9 cellular contexts compared by ENCODE assay signal in genomic region chr16:96935-97381, GRCh38. TPM values are rescaled to one million over a fixed set of nuclear protein-coding genes. Genes with fewer than 3 reads are reported as not detected.
DNase-seq lines count a peak whose midpoint lies in the region; TF ChIP-seq lines count a peak whose summit lies in the region.
"Had no signal": no experiment of that assay in that cellular context is flagged by ENCODE, and none has a peak within 500 bp of the region (broad histone marks: within the 10 kb centered on the region; RNA-seq: fewer than 3 reads in every experiment).

No MANE protein-coding gene starts in this region.

- H3K4me1 ChIP-seq in Karpas-422 (ENCODE audit: low read length): no peaks in the 10 kb centered on the region

- peak; percentile 91 for DNase-seq in COLO668 (lab: John Stamatoyannopoulos, UW; ENCODE audit: unreplicated experiment)
- peak; percentile 94 for DNase-seq in GM20000 (ENCODE audit: low spot score)
- DNase-seq in Karpas-422: peak; percentile 96
- peak; percentile 86 for DNase-seq in RKO (ENCODE audit: low spot score)
- peak; percentile 82 for DNase-seq in activated T-helper 1 cell treated with Interleukin-2 at 50 U/mL for 16 hours (ENCODE audit: low read depth)
- DNase-seq in fibroblast of mammary gland (ENCODE audit: low read depth): peak; percentile 88
- peak; percentile 83 for DNase-seq in neural crest cell (ENCODE audit: low read depth, low spot score)
- DNase-seq in superior temporal gyrus (ENCODE audit: extremely low spot score): peak; percentile 90

- H3K9ac ChIP-seq in Karpas-422 (ENCODE audit: low read length): no peak overlapping the region

- no peaks in the 10 kb centered on the region for H3K9me3 Mint-ChIP-seq in neural crest cell

- no peaks in the 10 kb centered on the region for H3K27me3 ChIP-seq in Karpas-422 (ENCODE audit: low read length)

- peak overlapping the region; percentile 62 for H3K27ac Mint-ChIP-seq in neural crest cell (ENCODE audit: unreplicated experiment)

- H2AFZ ChIP-seq in Karpas-422 (ENCODE audit: low read length): no peak overlapping the region

- no peaks in the 10 kb centered on the region for H3K36me3 Mint-ChIP-seq in neural crest cell (ENCODE audit: low read depth)

- no peak overlapping the region for H3K4me3 Mint-ChIP-seq in neural crest cell

- TF ChIP-seq CTCF in GM20000 (IDR thresholded peaks at IDR 0.05; ENCODE audit: extremely low read depth, missing control alignments): peak; percentile 100
- peak; percentile 97 for TF ChIP-seq CTCF in fibroblast of mammary gland (conservative IDR thresholded peaks at IDR 0.05; ENCODE audit: control insufficient read depth, insufficient read depth, low read depth, low read length)
- TF ChIP-seq CTCF in neural crest cell (conservative IDR thresholded peaks at IDR 0.05): peak; percentile 97

- no peaks in the 10 kb centered on the region for H3K27me3 Mint-ChIP-seq in neural crest cell (ENCODE audit: low read depth)

- no peak overlapping the region for H3K4me2 ChIP-seq in Karpas-422 (ENCODE audit: low read depth, low read length, poor library complexity, severe bottlenecking)

- no peaks in the 10 kb centered on the region for H3K9me2 ChIP-seq in Karpas-422 (replicated peaks; ENCODE audit: insufficient read depth, low read length)

- H3K36me3 ChIP-seq in Karpas-422 (ENCODE audit: insufficient read depth, low read length): no peaks in the 10 kb centered on the region

- peaks cover 20% of the 10 kb centered on the region for H3K4me1 Mint-ChIP-seq in neural crest cell

- H3K4me3 ChIP-seq in Karpas-422 (ENCODE audit: low read length) (no peak overlapping the region), fibroblast of mammary gland (ENCODE audit: control insufficient read depth, low read depth, low read length) (no peak overlapping the region)

- H3K27ac ChIP-seq in Karpas-422 (ENCODE audit: low read length): no peak overlapping the region

- no peaks in the 10 kb centered on the region for H4K20me1 ChIP-seq in Karpas-422 (ENCODE audit: insufficient read depth, low read depth, low read length)

- no peaks in the 10 kb centered on the region for H3K9me3 ChIP-seq in Karpas-422 (ENCODE audit: low read length)

- H3K79me2 ChIP-seq in Karpas-422 (ENCODE audit: low read length): no peaks in the 10 kb centered on the region

RNA-seq across cellular contexts. Expression of gene MPG, which starts 18.9 kb away (rescaled TPM):
- 182 and 298 TPM in 2 replicates for total RNA-seq in Karpas-422 (2014; rRNA removed; shearing (Covaris generic); ENCODE audit: low replicate concordance)
- 47.7 and 50.0 TPM in 2 replicates for total RNA-seq in neural crest cell

RNA-seq across cellular contexts. Expression of gene RHBDF1, which starts 24.5 kb away (rescaled TPM):
- 0.43 TPM in 1 of 2 replicates, not detected in the other for total RNA-seq in Karpas-422 (2014; rRNA removed; shearing (Covaris generic); ENCODE audit: low replicate concordance)
- 46.5 TPM in 2 replicates for total RNA-seq in neural crest cell
- total RNA-seq: T-helper 2 cell treated with Interferon-gamma antibody and Interleukin-4, amounts not matched to agents 100 ng/mL and 5 ng/mL, for 36 hours had no signal

RNA-seq across cellular contexts. Expression of gene NPRL3, which starts 41.5 kb away (rescaled TPM):
- total RNA-seq in Karpas-422 (2014; rRNA removed; shearing (Covaris generic); ENCODE audit: low replicate concordance): 10.5 and 24.2 TPM in 2 replicates
- 41.5 and 45.4 TPM in 2 replicates for total RNA-seq in neural crest cell

RNA-seq across cellular contexts. Expression of gene SNRNP25, which starts 43.3 kb away (rescaled TPM):
- total RNA-seq in Karpas-422 (2014; rRNA removed; shearing (Covaris generic); ENCODE audit: low replicate concordance): 21.8 and 50.3 TPM in 2 replicates
- total RNA-seq in neural crest cell: 79.1 and 85.6 TPM in 2 replicates

RNA-seq across cellular contexts. Expression of gene POLR3K, which starts 43.5 kb away (rescaled TPM):
- 11.9 and 25.7 TPM in 2 replicates for total RNA-seq in Karpas-422 (2014; rRNA removed; shearing (Covaris generic); ENCODE audit: low replicate concordance)
- 35.8 and 36.7 TPM in 2 replicates for total RNA-seq in neural crest cell

Comparison
In these comparisons a context has a peak if more than half of its experiments do, and no peak if none do; other contexts are left out.
1. RNA of gene RHBDF1, which starts 24.5 kb away (total RNA-seq): 46.5 TPM in neural crest cell; 0.43 TPM in Karpas-422; every median in the first group is over 10 times any median in the second.
2. Peak in every context shown above with its lines, with median percentiles within 50 percentile points of each other: DNase-seq and CTCF ChIP-seq.